27 cellular contexts compared by ENCODE assay signal in the genomic region with DNA sequence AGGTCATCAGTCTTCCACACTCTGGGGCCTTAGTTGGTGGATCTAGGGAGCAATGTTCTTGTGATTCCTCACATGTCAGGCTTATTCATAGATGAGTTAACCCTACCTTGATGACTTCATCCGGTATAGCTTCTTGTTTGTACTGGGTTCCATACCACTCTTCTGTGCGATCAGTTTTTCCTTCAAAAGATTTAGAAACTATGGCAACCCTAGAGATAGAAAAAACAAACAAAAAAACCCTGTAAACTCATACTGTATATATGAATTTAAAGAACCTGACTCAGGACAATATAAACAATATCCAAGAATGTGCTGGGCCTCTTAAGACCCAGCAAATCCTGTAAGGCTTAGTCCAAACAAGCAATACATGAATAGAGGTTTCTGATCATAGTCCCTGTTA.
A peak's percentile ranks its signal among the peaks of the same experiment; 100 is the strongest.
DNase-seq lines count a peak whose midpoint lies in the region; ATAC-seq and TF ChIP-seq lines count a peak whose summit lies in the region.
"Had no signal": no experiment of that assay in that cellular context is flagged by ENCODE, and none has a peak within 500 bp of the region (broad histone marks: within the 10 kb centered on the region; RNA-seq: fewer than 3 reads in every experiment).

No MANE protein-coding gene starts in this region.

- no peaks in the 10 kb centered on the region for H3K9me3 ChIP-seq in mammary epithelial cell (replicated peaks; ENCODE audit: insufficient read depth, low read length)
- no peaks in the 10 kb centered on the region for H3K9me3 ChIP-seq in hepatocyte (ENCODE audit: low read depth)
- H3K9me3 ChIP-seq in adrenal gland (replicated peaks in 1 of 3), result no peaks in the 10 kb centered on the region
- H3K9me3 ChIP-seq: esophagus muscularis mucosa had no signal

- dilution Hi-C loops in mammary epithelial cell (cut with HindIII; ENCODE audit: low sequenced_read_pairs), result no loop called here

- H3K27me3 ChIP-seq in mammary epithelial cell (ENCODE audit: insufficient read depth, low read length) (no peaks in the 10 kb centered on the region), brain microvascular endothelial cell (replicated peaks) (no peaks in the 10 kb centered on the region), hepatocyte (no peaks in the 10 kb centered on the region), adrenal gland (no peaks in the 10 kb centered on the region)
- H3K27me3 ChIP-seq: cardiac muscle cell, esophagus muscularis mucosa had no signal

- ATAC-seq in HG03442 (IDR thresholded peaks at IDR 0.05; ENCODE audit: unreplicated experiment), result no peak
- ATAC-seq: activated CD8-positive, alpha-beta T cell treated with anti-CD3 and anti-CD28 coated beads for 36 hours; effector memory CD8-positive, alpha-beta T cell; left lobe of liver; Panc1; stimulated activated naive B cell treated with anti-CD40 and anti-IgM and Interleukin-4, amounts not matched to agents 10 μg/mL and 1 μg/mL and 100 μg/mL, for 72 hours had no signal

- intact Hi-C loops in mammary epithelial cell (cut with micrococcal nuclease), result no loop called here
- intact Hi-C loops in MCF 10A (cut with micrococcal nuclease), result no loop called here
- intact Hi-C loops in adrenal gland (cut with DNase I), result no loop called here

- H2AFZ ChIP-seq in mammary epithelial cell (ENCODE audit: low read depth, low read length), result no peak overlapping the region
- no peak overlapping the region for H2AFZ ChIP-seq in hepatocyte

- H3K4me1 Mint-ChIP-seq in MCF 10A (ENCODE audit: insufficient read depth, unreplicated experiment), result peaks cover 6% of the 10 kb centered on the region
- H3K4me1 Mint-ChIP-seq: memory B cell had no signal

- no peak overlapping the region for H3K27ac ChIP-seq in mammary epithelial cell (ENCODE audit: insufficient read depth, low read depth, low read length)
- no peak overlapping the region for H3K27ac ChIP-seq in brain microvascular endothelial cell
- H3K27ac ChIP-seq in hepatocyte, result peak overlapping the region; percentile 27
- H3K27ac ChIP-seq in adrenal gland, result no peak overlapping the region
- H3K27ac ChIP-seq in coronary artery, result no peak overlapping the region
- H3K27ac ChIP-seq: cardiac muscle cell, esophagus muscularis mucosa, KMS-11 had no signal

- no peaks in the 10 kb centered on the region for H3K9me3 Mint-ChIP-seq in MCF 10A (ENCODE audit: unreplicated experiment)
- H3K9me3 Mint-ChIP-seq: activated CD8-positive, alpha-beta T cell treated with anti-CD3 and anti-CD28 coated beads for 36 hours; activated naive CD4-positive, alpha-beta T cell treated with anti-CD3 and anti-CD28 coated beads for 36 hours; CD4-positive, CD25-positive, alpha-beta regulatory T cell; effector memory CD8-positive, alpha-beta T cell; memory B cell; stimulated activated naive B cell treated with anti-CD40 and anti-IgM and Interleukin-4, amounts not matched to agents 10 μg/mL and 1 μg/mL and 100 μg/mL, for 72 hours; T-helper 2 cell treated with Interferon-gamma antibody and Interleukin-4, amounts not matched to agents 5 μg/mL and 100 μg/mL, for 36 hours; type B pancreatic cell had no signal

- H3K36me3 ChIP-seq in mammary epithelial cell (ENCODE audit: insufficient read depth, low read length), result peaks cover 11% of the 10 kb centered on the region
- H3K36me3 ChIP-seq in brain microvascular endothelial cell (replicated peaks), result peaks cover 12% of the 10 kb centered on the region
- H3K36me3 ChIP-seq in hepatocyte (replicated peaks; ENCODE audit: insufficient read depth, low read depth), result peaks cover 2% of the 10 kb centered on the region
- peaks cover 0 to 45% of the 10 kb centered on the region in 2 donors for H3K36me3 ChIP-seq in adrenal gland (replicated peaks in 1 of 2)

- H3K27ac Mint-ChIP-seq in MCF 10A (ENCODE audit: low read depth, unreplicated experiment), result no peak overlapping the region
- H3K27ac Mint-ChIP-seq: activated CD8-positive, alpha-beta T cell treated with anti-CD3 and anti-CD28 coated beads for 36 hours; activated naive CD4-positive, alpha-beta T cell treated with anti-CD3 and anti-CD28 coated beads for 36 hours; CD4-positive, CD25-positive, alpha-beta regulatory T cell; memory B cell; stimulated activated naive B cell treated with anti-CD40 and anti-IgM and Interleukin-4, amounts not matched to agents 10 μg/mL and 1 μg/mL and 100 μg/mL, for 72 hours; T-helper 2 cell treated with Interferon-gamma antibody and Interleukin-4, amounts not matched to agents 5 μg/mL and 100 μg/mL, for 36 hours; type B pancreatic cell had no signal

- TF ChIP-seq POLR2A in adrenal gland (IDR thresholded peaks at IDR 0.05), result no peak

- H3K9ac ChIP-seq in mammary epithelial cell (ENCODE audit: insufficient read depth, low read length), result no peak overlapping the region
- H3K9ac ChIP-seq: KMS-11 had no signal

- no peak overlapping the region for H3K4me3 ChIP-seq in mammary epithelial cell (replicated peaks in 1 of 3; ENCODE audit: insufficient read depth in 1 of 3, low read depth in 2 of 3, low read length in 3 of 3)
- no peak overlapping the region for H3K4me3 ChIP-seq in brain microvascular endothelial cell (ENCODE audit: low read depth, low read length)
- H3K4me3 ChIP-seq in hepatocyte, result no peak overlapping the region
- H3K4me3 ChIP-seq in adrenal gland, result no peak overlapping the region
- H3K4me3 ChIP-seq in coronary artery, result no peak overlapping the region
- H3K4me3 ChIP-seq: cardiac muscle cell, esophagus muscularis mucosa had no signal

- H3K4me3 Mint-ChIP-seq in MCF 10A (ENCODE audit: unreplicated experiment), result no peak overlapping the region
- H3K4me3 Mint-ChIP-seq: activated CD8-positive, alpha-beta T cell treated with anti-CD3 and anti-CD28 coated beads for 36 hours; activated naive CD4-positive, alpha-beta T cell treated with anti-CD3 and anti-CD28 coated beads for 36 hours; CD4-positive, CD25-positive, alpha-beta regulatory T cell; effector memory CD8-positive, alpha-beta T cell; memory B cell; stimulated activated naive B cell treated with anti-CD40 and anti-IgM and Interleukin-4, amounts not matched to agents 10 μg/mL and 1 μg/mL and 100 μg/mL, for 72 hours; T-helper 2 cell treated with Interferon-gamma antibody and Interleukin-4, amounts not matched to agents 5 μg/mL and 100 μg/mL, for 36 hours; type B pancreatic cell had no signal

- no peaks in the 10 kb centered on the region for H3K27me3 Mint-ChIP-seq in MCF 10A (ENCODE audit: insufficient read depth, unreplicated experiment)
- H3K27me3 Mint-ChIP-seq: activated CD8-positive, alpha-beta T cell treated with anti-CD3 and anti-CD28 coated beads for 36 hours; CD4-positive, CD25-positive, alpha-beta regulatory T cell; effector memory CD8-positive, alpha-beta T cell; memory B cell; stimulated activated naive B cell treated with anti-CD40 and anti-IgM and Interleukin-4, amounts not matched to agents 10 μg/mL and 1 μg/mL and 100 μg/mL, for 72 hours; type B pancreatic cell had no signal

- 65% methylated on average over 2 of the region's 2 CpGs for WGBS in mammary epithelial cell (ENCODE audit: low coverage, missing lambda C conversion rate)
- WGBS in hepatocyte (ENCODE audit: low lambda C conversion rate, missing lambda C conversion rate), result 73% methylated on average over 2 of the region's 2 CpGs
- 96 to 100% (median 97%) methylated on average over 2 of the region's 2 CpGs for WGBS in adrenal gland, 4 donors

- in situ Hi-C loops in mammary epithelial cell (cut with MboI; ENCODE audit: low sequenced_read_pairs in 2 of 2), result no loop called here
- in situ Hi-C loops in brain microvascular endothelial cell (cut with HindIII; ENCODE audit: low pct_ligation_motif_present, low sequenced_read_pairs), result no loop called here

- POLR2A ChIA-PET in MCF 10A (lab: Yijun Ruan, JAX), result no interaction called here

- H3K79me2 ChIP-seq in mammary epithelial cell (ENCODE audit: insufficient read depth, low read length) (no peaks in the 10 kb centered on the region), hepatocyte (no peaks in the 10 kb centered on the region)

- peaks cover 88% of the 10 kb centered on the region for H3K36me3 Mint-ChIP-seq in MCF 10A (ENCODE audit: insufficient read depth, unreplicated experiment)

- peak; percentile 38 for DNase-seq in mammary epithelial cell
- no peak for DNase-seq in MCF 10A (ENCODE audit: unreplicated experiment)
- DNase-seq in brain microvascular endothelial cell, result peak; percentile 11
- no peak for DNase-seq in hepatocyte (ENCODE audit: low spot score)
- DNase-seq in adrenal gland, result no peak
- DNase-seq in coronary artery (ENCODE audit: low spot score), result no peak
- DNase-seq in GF-D8 (lab: John Stamatoyannopoulos, UW), result no peak
- DNase-seq: 8988T; activated CD8-positive, alpha-beta T cell treated with anti-CD3 and anti-CD28 coated beads for 36 hours; activated naive CD4-positive, alpha-beta T cell treated with anti-CD3 and anti-CD28 coated beads for 36 hours; amygdala; CD4-positive, CD25-positive, alpha-beta regulatory T cell; DMS79 treated with DMSO at 0.1 percent for 48 hours; effector memory CD8-positive, alpha-beta T cell; NCI-H1930; NCI-H526 treated with DMSO at 0.1 percent for 48 hours; SHP77 treated with DMSO at 0.1 percent for 48 hours; stimulated activated naive B cell treated with anti-CD40 and anti-IgM and Interleukin-4, amounts not matched to agents 10 μg/mL and 1 μg/mL and 100 μg/mL, for 72 hours had no signal

- TF ChIP-seq CTCF in mammary epithelial cell (conservative IDR thresholded peaks at IDR 0.05 in 1 of 2, IDR thresholded peaks at IDR 0.05 in 1 of 2; ENCODE audit: extremely low read depth in 1 of 2, insufficient read depth in 1 of 2, low read depth in 1 of 2, low read length in 2 of 2) (no peak), MCF 10A (IDR thresholded peaks at IDR 0.05; ENCODE audit: unreplicated experiment) (no peak), brain microvascular endothelial cell (IDR thresholded peaks at IDR 0.05; ENCODE audit: low read depth, low read length, missing control alignments) (no peak), hepatocyte (IDR thresholded peaks at IDR 0.05; ENCODE audit: poor library complexity) (no peak), adrenal gland (IDR thresholded peaks at IDR 0.05) (no peak), coronary artery (IDR thresholded peaks at IDR 0.05) (no peak)

- no peak overlapping the region for H3K4me2 ChIP-seq in mammary epithelial cell (ENCODE audit: insufficient read depth, low read depth, low read length)
- no peak overlapping the region for H3K4me2 ChIP-seq in hepatocyte
- H3K4me2 ChIP-seq: KMS-11 had no signal

- no peaks in the 10 kb centered on the region for H3K9me2 ChIP-seq in hepatocyte (replicated peaks; ENCODE audit: insufficient read depth)

- H4K20me1 ChIP-seq in mammary epithelial cell (ENCODE audit: insufficient read depth, low read length) (no peaks in the 10 kb centered on the region), hepatocyte (ENCODE audit: insufficient read depth, poor library complexity, severe bottlenecking) (no peaks in the 10 kb centered on the region)

- CTCF ChIA-PET in mammary epithelial cell (lab: Charles Lee; ENCODE audit: low non-redundant PET), result interaction anchor here (0.6 kb wide), 1 partner anchor 55 kb away, joined by 4 read pairs; no protein-coding TSS in a partner anchor
- CTCF ChIA-PET in MCF 10A (lab: Yijun Ruan, JAX), result interaction anchor here (0.5 to 0.6 kb wide), 2 partner anchors 15 to 406 kb away, joined by 3 read pairs; no protein-coding TSS in a partner anchor

- no peaks in the 10 kb centered on the region for H3K4me1 ChIP-seq in mammary epithelial cell (ENCODE audit: insufficient read depth, low read length)
- H3K4me1 ChIP-seq in hepatocyte (ENCODE audit: insufficient read depth), result no peaks in the 10 kb centered on the region
- no peaks in the 10 kb centered on the region for H3K4me1 ChIP-seq in adrenal gland (replicated peaks in 1 of 2)

- BruUV-seq in mammary epithelial cell (replicated peaks; lab: Mats Ljungman, UMichigan) (no TSS peak), MCF 10A (replicated peaks; lab: Mats Ljungman, UMichigan) (no TSS peak)

Comparison
In these comparisons a context has a peak if more than half of its experiments do, and no peak if none do; other contexts are left out.
1. DNase-seq: peak in mammary epithelial cell (single experiment) and brain microvascular endothelial cell (single experiment); none in MCF 10A (single experiment), hepatocyte (single experiment), adrenal gland (0 of 7), coronary artery (single experiment) and GF-D8 (single experiment).